ENCODE assay signal across 33 cellular contexts in genomic region chr1:41844255-41844654, GRCh38.
DNase-seq lines count a peak whose midpoint lies in the region; ATAC-seq, FAIRE-seq and TF ChIP-seq lines count a peak whose summit lies in the region.
"Had no signal": no experiment of that assay in that cellular context is flagged by ENCODE, and none has a peak within 500 bp of the region (broad histone marks: within the 10 kb centered on the region; RNA-seq: fewer than 3 reads in every experiment).

No MANE protein-coding gene starts in this region.

- H3K56ac ChIP-seq in H1 (replicated peaks; ENCODE audit: insufficient read length, low read depth, low read length) = no peak overlapping the region

- 80% methylated on average over 8 of the region's 8 CpGs; no CpG with 5 or more reads in 1 of the 2 experiments for WGBS in H1 (ENCODE audit: extremely low coverage in 1 of 2, insufficient coverage in 1 of 2, insufficient read length in 1 of 2, insufficient replicate concordance in 2 of 2, low coverage in 1 of 2, low lambda C conversion rate in 2 of 2, missing lambda C conversion rate in 1 of 2), 2 experiments

- TF ChIP-seq CTCF in H1 (IDR thresholded peaks at IDR 0.05; ENCODE audit: control extremely low read depth in 1 of 3, insufficient read depth in 1 of 3, low read depth in 1 of 3, low read length in 3 of 3) = no peak

- H3K4me3 ChIP-seq in H1 (ENCODE audit: extremely low read depth in 1 of 4, insufficient read depth in 2 of 4, low read depth in 3 of 4, low read length in 4 of 4) (no peak overlapping the region), Karpas-422 (ENCODE audit: low read length) (no peak overlapping the region)
- no peak overlapping the region for H3K4me3 ChIP-seq in naive thymus-derived CD4-positive, alpha-beta T cell (ENCODE audit: low read length)
- H3K4me3 ChIP-seq: cardiac muscle cell, coronary artery had no signal

- no peak overlapping the region for H3K4me3 Mint-ChIP-seq in naive thymus-derived CD4-positive, alpha-beta T cell
- H3K4me3 Mint-ChIP-seq: activated CD4-positive, alpha-beta T cell treated with anti-CD3 and anti-CD28 coated beads, Interleukin-2, amount 10 ng/mL, durations not matched to agents 7 days and 5 days; activated naive CD8-positive, alpha-beta T cell; CD8-positive, alpha-beta T cell; IgD-negative memory B cell; mesothelial cell of epicardium; naive B cell; stimulated activated naive B cell treated with anti-CD40 and anti-IgM and Interleukin-4, amounts not matched to agents 10 μg/mL and 1 μg/mL and 100 μg/mL, for 72 hours; type B pancreatic cell had no signal

- TF ChIP-seq EP300 in H1 (IDR thresholded peaks at IDR 0.05; ENCODE audit: borderline replicate concordance in 1 of 2, low read depth in 2 of 2, low read length in 2 of 2) = no peak

- no peak overlapping the region for H2BK120ac ChIP-seq in H1 (replicated peaks; ENCODE audit: low read depth, low read length)

- H2BK12ac ChIP-seq in H1 (ENCODE audit: low read depth, low read length) = no peak overlapping the region

- H3K23me2 ChIP-seq in H1 (ENCODE audit: low read depth, low read length) = no peaks in the 10 kb centered on the region

- H3K9me2 ChIP-seq in Karpas-422 (replicated peaks; ENCODE audit: insufficient read depth, low read length) = no peaks in the 10 kb centered on the region

- no peaks in the 10 kb centered on the region for H3K9me3 Mint-ChIP-seq in naive thymus-derived CD4-positive, alpha-beta T cell
- H3K9me3 Mint-ChIP-seq: activated CD4-positive, alpha-beta T cell treated with anti-CD3 and anti-CD28 coated beads, Interleukin-2, amount 10 ng/mL, durations not matched to agents 7 days and 5 days; CD8-positive, alpha-beta T cell; IgD-negative memory B cell; mesothelial cell of epicardium; naive B cell; stimulated activated naive B cell treated with anti-CD40 and anti-IgM and Interleukin-4, amounts not matched to agents 10 μg/mL and 1 μg/mL and 100 μg/mL, for 72 hours; type B pancreatic cell had no signal

- intact Hi-C loops in naive thymus-derived CD4-positive, alpha-beta T cell (cut with micrococcal nuclease) = no loop called here

- H2BK15ac ChIP-seq in H1 (ENCODE audit: low read length) = no peak overlapping the region

- H2BK20ac ChIP-seq in H1 (ENCODE audit: low read length) = no peak overlapping the region

- no peak overlapping the region for H3K27ac ChIP-seq in H1 (ENCODE audit: low read depth, low read length)
- no peak overlapping the region for H3K27ac ChIP-seq in naive thymus-derived CD4-positive, alpha-beta T cell (ENCODE audit: low read depth, low read length)
- no peak overlapping the region for H3K27ac ChIP-seq in Karpas-422 (ENCODE audit: low read length)
- H3K27ac ChIP-seq: cardiac muscle cell, coronary artery, epithelial cell of prostate, WERI-Rb-1 had no signal

- POLR2A ChIA-PET in H1 (lab: Charles Lee; ENCODE audit: partially characterized antibody) = no interaction called here
- POLR2A ChIA-PET in naive thymus-derived CD4-positive, alpha-beta T cell (lab: Charles Lee) = interaction anchor here (1.1 kb wide), 1 partner anchor 48 kb away, joined by 3 read pairs; no protein-coding TSS in a partner anchor

- H3K27ac Mint-ChIP-seq in naive thymus-derived CD4-positive, alpha-beta T cell = peak overlapping the region in 1 of 9 donors; percentile 19
- H3K27ac Mint-ChIP-seq: activated CD4-positive, alpha-beta T cell treated with anti-CD3 and anti-CD28 coated beads, Interleukin-2, amount 10 ng/mL, durations not matched to agents 7 days and 5 days; activated naive CD8-positive, alpha-beta T cell; CD8-positive, alpha-beta T cell; IgD-negative memory B cell; mesothelial cell of epicardium; stimulated activated naive B cell treated with anti-CD40 and anti-IgM and Interleukin-4, amounts not matched to agents 10 μg/mL and 1 μg/mL and 100 μg/mL, for 72 hours; type B pancreatic cell had no signal

- no peak overlapping the region for H3K4me2 ChIP-seq in H1 (ENCODE audit: insufficient read depth in 1 of 2, low read depth in 2 of 2, low read length in 2 of 2)
- H3K4me2 ChIP-seq in Karpas-422 (ENCODE audit: low read depth, low read length, poor library complexity, severe bottlenecking) = no peak overlapping the region

- H3K27me3 ChIP-seq in H1 (replicated peaks in 1 of 4; ENCODE audit: control insufficient read depth in 3 of 4, extremely low read depth in 1 of 4, insufficient read depth in 3 of 4, low read length in 3 of 4) (no peaks in the 10 kb centered on the region), Karpas-422 (ENCODE audit: low read length) (no peaks in the 10 kb centered on the region; the same call in 1 of the 2 replicates)
- no peaks in the 10 kb centered on the region for H3K27me3 ChIP-seq in naive thymus-derived CD4-positive, alpha-beta T cell (ENCODE audit: control insufficient read depth in 2 of 2, insufficient read depth in 2 of 2, low read length in 2 of 2)
- H3K27me3 ChIP-seq: BE2C, cardiac muscle cell had no signal

- CTCF ChIA-PET in H1 (lab: Charles Lee; ENCODE audit: partially characterized antibody) = no interaction called here
- CTCF ChIA-PET in naive thymus-derived CD4-positive, alpha-beta T cell (lab: Charles Lee) = no interaction called here

- no peak overlapping the region for H3K18ac ChIP-seq in H1 (ENCODE audit: extremely low read depth, low read length)

- H3K79me2 ChIP-seq in H1 (ENCODE audit: control insufficient read depth in 1 of 2, insufficient read depth in 2 of 2, low read length in 2 of 2) (no peaks in the 10 kb centered on the region), Karpas-422 (ENCODE audit: low read length) (no peaks in the 10 kb centered on the region)

- H4K5ac ChIP-seq in H1 (ENCODE audit: insufficient read length, low read depth, low read length) = no peak overlapping the region

- no peaks in the 10 kb centered on the region for H4K20me1 ChIP-seq in H1 (replicated peaks in 1 of 2; ENCODE audit: control insufficient read depth in 1 of 2, insufficient read depth in 2 of 2, low read length in 2 of 2)
- H4K20me1 ChIP-seq in Karpas-422 (ENCODE audit: insufficient read depth, low read depth, low read length) = no peaks in the 10 kb centered on the region

- H3K36me3 ChIP-seq in H1 (ENCODE audit: control insufficient read depth in 2 of 4, insufficient read depth in 4 of 4, low read length in 3 of 4) = no peaks in the 10 kb centered on the region
- no peaks in the 10 kb centered on the region for H3K36me3 ChIP-seq in naive thymus-derived CD4-positive, alpha-beta T cell (ENCODE audit: control insufficient read depth in 2 of 3, insufficient read depth in 3 of 3, low read length in 3 of 3)
- no peaks in the 10 kb centered on the region for H3K36me3 ChIP-seq in Karpas-422 (ENCODE audit: insufficient read depth, low read length)
- H3K36me3 ChIP-seq: BE2C, cardiac muscle cell, WERI-Rb-1 had no signal

- peak overlapping the region; percentile 94; the same call in 1 of the 2 replicates for H2AFZ ChIP-seq in H1 (ENCODE audit: low read length)
- no peak overlapping the region for H2AFZ ChIP-seq in Karpas-422 (ENCODE audit: low read length)

- no peak overlapping the region for H2BK5ac ChIP-seq in H1 (ENCODE audit: low read depth, low read length)

- no peak overlapping the region for H3K4ac ChIP-seq in H1 (replicated peaks; ENCODE audit: insufficient read length, low read depth, low read length)

- H4K8ac ChIP-seq in H1 (ENCODE audit: extremely low read depth, insufficient read depth, low read length) = no peak overlapping the region

- no peaks in the 10 kb centered on the region for H3K79me1 ChIP-seq in H1 (ENCODE audit: low read depth, low read length)

- FAIRE-seq in GM12891 (lab: Jason Lieb, UNC) (peak; percentile 80), H1 (lab: Jason Lieb, UNC) (no peak)
- FAIRE-seq: GM12892 had no signal

- H3K4me1 Mint-ChIP-seq in naive thymus-derived CD4-positive, alpha-beta T cell = peaks cover 0 to 21% (median 12%) of the 10 kb centered on the region in 7 donors

- no peak overlapping the region for H4K91ac ChIP-seq in H1 (replicated peaks; ENCODE audit: insufficient read length, low read length)

- H3K4me1 ChIP-seq in H1 (replicated peaks in 1 of 4; ENCODE audit: control insufficient read depth in 3 of 4, insufficient read depth in 4 of 4, low read length in 3 of 4) = peaks cover 0 to 3% (median 0%) of the 10 kb centered on the region in 4 experiments; a peak in 3 of 7 replicates
- H3K4me1 ChIP-seq in naive thymus-derived CD4-positive, alpha-beta T cell (ENCODE audit: control insufficient read depth in 2 of 2, insufficient read depth in 2 of 2, low read length in 2 of 2) = no peaks in the 10 kb centered on the region
- H3K4me1 ChIP-seq in Karpas-422 (ENCODE audit: low read length) = peaks cover 22% of the 10 kb centered on the region
- H3K4me1 ChIP-seq: BE2C had no signal

- H3K23ac ChIP-seq in H1 (ENCODE audit: insufficient read length) = no peak overlapping the region

- DNase-seq in GM12891 (ENCODE audit: insufficient read length, low spot score) = no peak
- peak; percentile 75 for DNase-seq in NCI-H2029 (lab: John Stamatoyannopoulos, UW)
- DNase-seq in H1 (ENCODE audit: low read depth in 1 of 2, low spot score in 2 of 2) = no peak
- DNase-seq in naive thymus-derived CD4-positive, alpha-beta T cell = no peak
- DNase-seq in Karpas-422 = no peak
- no peak for DNase-seq in NCI-H524 treated with DMSO at 0.1 percent for 48 hours (lab: John Stamatoyannopoulos, UW)
- DNase-seq in amniotic stem cell (lab: John Stamatoyannopoulos, UW) = no peak
- DNase-seq: activated CD4-positive, alpha-beta T cell treated with anti-CD3 and anti-CD28 coated beads, Interleukin-2, amount 10 ng/mL, durations not matched to agents 7 days and 5 days; anterior cingulate cortex; BE2C; CD8-positive, alpha-beta T cell; effector memory CD4-positive, alpha-beta T cell; naive B cell; NCI-H1048; NCI-H1694 treated with DMSO at 0.1 percent for 48 hours; NCI-H2227 treated with DMSO at 0.1 percent for 48 hours; NCI-H69; SIG-M5; stimulated activated naive B cell treated with anti-CD40 and anti-IgM and Interleukin-4, amounts not matched to agents 10 μg/mL and 1 μg/mL and 100 μg/mL, for 72 hours; substantia nigra; SW 1271; T-helper 9 cell; WERI-Rb-1 had no signal

- TF ChIP-seq POLR2A in GM12891 (IDR thresholded peaks at IDR 0.05; ENCODE audit: low read depth, low read length) (no peak), H1 (IDR thresholded peaks at IDR 0.05; ENCODE audit: control extremely low read depth in 1 of 2, low read depth in 2 of 2, low read length in 2 of 2) (no peak)

- H2AK5ac ChIP-seq in H1 (ENCODE audit: low read depth, low read length) = no peak overlapping the region

- H3K9me3 ChIP-seq in H1 (ENCODE audit: insufficient read depth in 2 of 2, low read depth in 1 of 2, low read length in 1 of 2) = no peaks in the 10 kb centered on the region
- H3K9me3 ChIP-seq in naive thymus-derived CD4-positive, alpha-beta T cell (ENCODE audit: control insufficient read depth in 2 of 3, low read length in 3 of 3) = no peaks in the 10 kb centered on the region
- no peaks in the 10 kb centered on the region for H3K9me3 ChIP-seq in Karpas-422 (ENCODE audit: low read length)
- H3K9me3 ChIP-seq: BE2C had no signal

- H3K9ac ChIP-seq in H1 (replicated peaks in 1 of 4; ENCODE audit: extremely low read depth in 1 of 4, low read depth in 3 of 4, low read length in 3 of 4) (no peak overlapping the region; a peak in 1 of 7 replicates), Karpas-422 (ENCODE audit: low read length) (no peak overlapping the region)

- no peak overlapping the region for H3K14ac ChIP-seq in H1 (ENCODE audit: insufficient read length)

- peak; percentile 40 for ATAC-seq in naive thymus-derived CD4-positive, alpha-beta T cell
- ATAC-seq in GM21360 (IDR thresholded peaks at IDR 0.05; ENCODE audit: unreplicated experiment) = no peak
- ATAC-seq: CD8-positive, alpha-beta T cell; Panc1; stimulated activated naive B cell treated with anti-CD40 and anti-IgM and Interleukin-4, amounts not matched to agents 10 μg/mL and 1 μg/mL and 100 μg/mL, for 72 hours had no signal

- H3K36me3 Mint-ChIP-seq in naive thymus-derived CD4-positive, alpha-beta T cell = peaks cover 0 to 17% (median 12%) of the 10 kb centered on the region in 5 donors
- H3K36me3 Mint-ChIP-seq: mesothelial cell of epicardium; naive B cell; stimulated activated naive B cell treated with anti-CD40 and anti-IgM and Interleukin-4, amounts not matched to agents 10 μg/mL and 1 μg/mL and 100 μg/mL, for 72 hours; type B pancreatic cell had no signal

- no peak for TF ChIP-seq RAD21 in H1 (IDR thresholded peaks at IDR 0.05 in 1 of 2, conservative IDR thresholded peaks at IDR 0.05 in 1 of 2; ENCODE audit: low read depth in 2 of 2, low read length in 2 of 2)

- H3K27me3 Mint-ChIP-seq in naive thymus-derived CD4-positive, alpha-beta T cell = peaks cover 0 to 3% (median 0%) of the 10 kb centered on the region in 5 donors
- H3K27me3 Mint-ChIP-seq: activated CD4-positive, alpha-beta T cell treated with anti-CD3 and anti-CD28 coated beads, Interleukin-2, amount 10 ng/mL, durations not matched to agents 7 days and 5 days; activated naive CD8-positive, alpha-beta T cell; IgD-negative memory B cell; naive B cell; stimulated activated naive B cell treated with anti-CD40 and anti-IgM and Interleukin-4, amounts not matched to agents 10 μg/mL and 1 μg/mL and 100 μg/mL, for 72 hours had no signal
